7 cellular contexts compared by ENCODE assay signal in the genomic region with DNA sequence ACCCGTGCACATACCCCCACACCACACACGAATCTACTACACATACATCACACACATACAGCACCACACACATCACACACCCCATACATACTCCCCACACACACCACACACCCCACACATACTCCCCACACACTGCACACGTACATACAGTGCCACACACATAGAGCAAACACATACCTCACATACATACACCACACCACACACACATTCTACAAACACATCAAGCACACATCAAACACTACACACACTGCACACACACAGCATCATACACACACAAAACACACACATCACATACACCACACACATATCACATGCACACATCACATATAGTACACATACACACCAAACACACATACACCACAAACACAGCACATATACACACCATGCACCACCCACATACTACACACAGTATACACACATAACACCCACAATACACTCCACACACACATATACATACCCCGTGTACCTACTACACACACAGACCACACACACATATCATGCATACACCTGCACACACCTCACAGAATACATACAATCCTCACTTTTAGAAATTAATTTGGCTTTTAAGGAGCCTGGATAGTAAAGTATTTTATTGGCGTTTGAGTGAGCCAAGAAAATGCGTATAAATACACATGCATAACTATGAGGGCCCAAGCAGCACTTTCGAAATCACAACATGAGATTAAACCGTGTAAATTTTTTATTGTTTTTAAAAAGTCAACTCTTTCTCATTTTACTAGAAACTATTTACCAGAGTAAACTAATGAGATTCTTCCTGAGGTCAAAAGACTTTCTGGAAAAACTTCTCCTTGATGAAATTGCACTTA.
DNase-seq lines count a peak whose midpoint lies in the region; ATAC-seq and TF ChIP-seq lines count a peak whose summit lies in the region.
"Not testable (repeated sequence)": the region's sequence is repeated elsewhere in the genome, so short reads cannot be mapped to it uniquely, and the experiment has no call there.

No MANE protein-coding gene starts in this region.

- intact Hi-C loops in Right ventricle myocardium superior (cut with DNase I); right lobe of liver (cut with DNase I); sciatic nerve (cut with DNase I): not testable (repeated sequence)

- not testable (repeated sequence) for H3K4me3 Mint-ChIP-seq in T-helper 17 cell

- H3K4me1 Mint-ChIP-seq in T-helper 17 cell = not testable (repeated sequence)

- H3K27ac Mint-ChIP-seq in T-helper 17 cell = not testable (repeated sequence)

- H3K36me3 Mint-ChIP-seq in T-helper 17 cell (ENCODE audit: low read depth) = not testable (repeated sequence)

- TF ChIP-seq CTCF in GM10266 (IDR thresholded peaks at IDR 0.05; ENCODE audit: control insufficient read depth, insufficient read depth, low read depth, missing control alignments); right lobe of liver (IDR thresholded peaks at IDR 0.05): not testable (repeated sequence)

- not testable (repeated sequence) for H3K27me3 ChIP-seq in right lobe of liver

- not testable (repeated sequence) for TF ChIP-seq POLR2A in right lobe of liver (IDR thresholded peaks at IDR 0.05)

- not testable (repeated sequence) for H3K27me3 Mint-ChIP-seq in T-helper 17 cell

- WGBS in right lobe of liver (ENCODE audit: insufficient coverage, low coverage, low lambda C conversion rate, missing lambda C conversion rate) = 41% methylated on average over 8 of the region's 8 CpGs

- not testable (repeated sequence) for H3K27ac ChIP-seq in right lobe of liver

- H3K4me1 ChIP-seq in right lobe of liver = not testable (repeated sequence)

- H3K36me3 ChIP-seq in right lobe of liver = not testable (repeated sequence)

- peak; percentile 9 for DNase-seq in GM10266 (ENCODE audit: extremely low spot score)
- DNase-seq in T-helper 17 cell; Right ventricle myocardium superior; right lobe of liver; sciatic nerve (ENCODE audit: low spot score): not testable (repeated sequence)
- DNase-seq in dermis blood vessel endothelial cell = peak; percentile 19

- H3K4me3 ChIP-seq in right lobe of liver = not testable (repeated sequence)

- ATAC-seq in HG03039 (IDR thresholded peaks at IDR 0.05; ENCODE audit: unreplicated experiment) (peak; percentile 41), T-helper 17 cell (peak; percentile 63), Right ventricle myocardium superior (ENCODE audit: poor library complexity) (peak; percentile 76), right lobe of liver (peak; percentile 55 to 82 (median 72)), sciatic nerve (peak; percentile 84)

- H3K9me3 ChIP-seq in T-helper 17 cell (ENCODE audit: control insufficient read depth, low read length, poor library complexity, severe bottlenecking); right lobe of liver: not testable (repeated sequence)
